8 cellular contexts compared by ENCODE assay signal in the genomic region with DNA sequence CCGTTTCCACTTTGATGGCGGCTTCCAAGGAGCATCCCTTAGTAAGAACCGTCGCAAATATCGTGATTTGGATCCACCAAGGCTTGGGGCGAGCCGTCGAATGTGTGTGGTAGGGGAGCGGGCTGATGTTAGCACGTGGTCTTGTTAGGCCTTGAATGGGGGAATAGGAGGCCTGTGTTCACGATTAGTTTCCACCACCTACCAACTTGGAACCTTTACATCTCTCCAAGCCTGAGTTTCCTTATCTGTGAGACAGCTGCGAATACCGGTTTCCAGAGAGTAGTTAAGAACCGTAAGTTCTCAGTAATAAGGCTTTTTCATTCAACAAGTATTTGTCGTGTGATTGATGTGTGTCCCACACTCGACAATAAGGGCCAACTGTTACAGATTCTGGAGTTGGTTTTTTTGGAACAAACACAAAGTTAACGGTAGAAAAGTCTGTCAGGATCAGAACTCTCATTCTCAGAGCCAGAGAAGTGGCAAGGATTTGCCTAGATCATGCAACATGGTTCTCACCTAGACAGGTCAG. TPM values are rescaled to one million over a fixed set of nuclear protein-coding genes. Genes with fewer than 3 reads are reported as not detected.
DNase-seq lines count a peak whose midpoint lies in the region; ATAC-seq and TF ChIP-seq lines count a peak whose summit lies in the region.

No MANE protein-coding gene starts in this region.

- intact Hi-C loops in adrenal gland (cut with DNase I) = no loop called here

- POLR2A ChIA-PET in HEK293T (lab: Yijun Ruan, JAX) = interaction anchor here (0.9 to 1.4 kb wide), 2 partner anchors 18 to 22 kb away, joined by 3 to 4 read pairs; partner anchors contain the start of gene GPATCH3

- no peak for TF ChIP-seq POLR2A in adrenal gland (IDR thresholded peaks at IDR 0.05)

- WGBS in adrenal gland, 4 donors = 6 to 34% (median 10%) methylated on average over 6 to 17 of the region's 17 CpGs
- 22% methylated on average over 17 of the region's 17 CpGs for WGBS in thymus

- CTCF ChIA-PET in HEK293T (lab: Yijun Ruan, JAX) = no interaction called here

- peak; percentile 2 for ATAC-seq in left lobe of liver

- H3K9me3 ChIP-seq in adrenal gland (replicated peaks in 1 of 3) (no peaks in the 10 kb centered on the region), thymus (ENCODE audit: control insufficient read depth) (no peaks in the 10 kb centered on the region)

- H3K27ac ChIP-seq in adrenal gland (peak overlapping the region; percentile 29 to 93 (median 88)), thymus (ENCODE audit: low read depth) (peak overlapping the region; percentile 91)

- TF ChIP-seq CTCF in AG09309 (IDR thresholded peaks at IDR 0.05; ENCODE audit: control insufficient read depth, insufficient read depth, low read depth, low read length, missing control alignments) (no peak), adrenal gland (IDR thresholded peaks at IDR 0.05) (no peak)

- peaks cover 0 to 32% of the 10 kb centered on the region in 2 donors for H3K36me3 ChIP-seq in adrenal gland (replicated peaks in 1 of 2)
- peaks cover 27% of the 10 kb centered on the region for H3K36me3 ChIP-seq in thymus (ENCODE audit: control insufficient read depth, insufficient read depth)

- H3K27me3 ChIP-seq in adrenal gland (no peaks in the 10 kb centered on the region), thymus (ENCODE audit: control insufficient read depth, insufficient read depth) (no peaks in the 10 kb centered on the region)

- peaks cover 17 to 33% of the 10 kb centered on the region in 2 donors for H3K4me1 ChIP-seq in adrenal gland (replicated peaks in 1 of 2)
- peaks cover 15% of the 10 kb centered on the region for H3K4me1 ChIP-seq in thymus (ENCODE audit: control insufficient read depth, insufficient read depth, low read length)

- H3K4me3 ChIP-seq in AG09309 (ENCODE audit: control insufficient read depth, low read depth, low read length) = peak overlapping the region; percentile 66
- H3K4me3 ChIP-seq in adrenal gland = peak overlapping the region; percentile 20 to 77 (median 60)
- H3K4me3 ChIP-seq in thymus (ENCODE audit: low read length) = peak overlapping the region; percentile 87

- no peak for DNase-seq in AG09309 (ENCODE audit: low read depth)
- DNase-seq in HEK293T (ENCODE audit: extremely low spot score) = no peak
- peak in 1 of 7 donors; percentile 30 for DNase-seq in adrenal gland
- no peak for DNase-seq in left lobe of liver (ENCODE audit: low spot score)
- DNase-seq in SHP77 treated with DMSO at 0.1 percent for 48 hours (lab: John Stamatoyannopoulos, UW) = no peak
- no peak for DNase-seq in hippocampal formation (lab: John Stamatoyannopoulos, UW)
- no peak for DNase-seq in NCI-H1694 treated with DMSO at 0.1 percent for 48 hours (lab: John Stamatoyannopoulos, UW)

TF ChIP-seq in HEK293T, 16 proteins besides CTCF, POLR2A, EP300 and RAD21:
- TF ChIP-seq L3MBTL2 (conservative IDR thresholded peaks at IDR 0.05) (peak; percentile 94), FOXM1 (IDR thresholded peaks at IDR 0.05; ENCODE audit: borderline replicate concordance) (no peak), FOXK2 (IDR thresholded peaks at IDR 0.05) (no peak), HDGF (IDR thresholded peaks at IDR 0.05; ENCODE audit: borderline replicate concordance) (no peak)
- TF ChIP-seq, protein P1, sequence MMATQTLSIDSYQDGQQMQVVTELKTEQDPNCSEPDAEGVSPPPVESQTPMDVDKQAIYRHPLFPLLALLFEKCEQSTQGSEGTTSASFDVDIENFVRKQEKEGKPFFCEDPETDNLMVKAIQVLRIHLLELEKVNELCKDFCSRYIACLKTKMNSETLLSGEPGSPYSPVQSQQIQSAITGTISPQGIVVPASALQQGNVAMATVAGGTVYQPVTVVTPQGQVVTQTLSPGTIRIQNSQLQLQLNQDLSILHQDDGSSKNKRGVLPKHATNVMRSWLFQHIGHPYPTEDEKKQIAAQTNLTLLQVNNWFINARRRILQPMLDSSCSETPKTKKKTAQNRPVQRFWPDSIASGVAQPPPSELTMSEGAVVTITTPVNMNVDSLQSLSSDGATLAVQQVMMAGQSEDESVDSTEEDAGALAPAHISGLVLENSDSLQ (IDR thresholded peaks at IDR 0.05) = no peak

RNA-seq across cellular contexts. Expression of gene NUDC, which starts 0.7 kb away (rescaled TPM):
- total RNA-seq in adrenal gland (100 to 1,000 TPM in 4 of 8 donors, 10 to 100 TPM in 4; 63.3 to 232 (median 101) TPM), left lobe of liver (43.2 TPM)
- polyA plus RNA-seq in adrenal gland (100 to 1,000 TPM in 1 of 3 donors, 10 to 100 TPM in 2; 66.6 to 257 (median 88.1) TPM), thymus (48.1 TPM)

RNA-seq across cellular contexts. Expression of gene NR0B2, which starts 8.5 kb away (rescaled TPM):
- total RNA-seq in adrenal gland (10 to 100 TPM in 6 of 8 donors, 1 to 10 TPM in 2; 7.1 to 62.7 (median 14.9) TPM), left lobe of liver (79.2 TPM)
- polyA plus RNA-seq in adrenal gland (1 to 10 TPM; 7.6 to 8.3 (median 8.0) TPM), thymus (0.18 TPM)

RNA-seq across cellular contexts. Expression of gene GPATCH3, which starts 22.0 kb away (rescaled TPM):
- total RNA-seq in adrenal gland = 10 to 100 TPM; 10.8 to 22.2 (median 14.9) TPM
- polyA plus RNA-seq in adrenal gland = 10 to 100 TPM in 2 of 3 donors, 1 to 10 TPM in 1; 9.2 to 36.7 (median 22.1) TPM
- total RNA-seq in left lobe of liver = 7.1 TPM
- polyA plus RNA-seq in thymus = 15.8 TPM

RNA-seq across cellular contexts. Expression of gene GPN2, which starts 32.2 kb away (rescaled TPM):
- total RNA-seq in adrenal gland = 10 to 100 TPM; 17.2 to 50.7 (median 35.0) TPM
- 10 to 100 TPM; 17.4 to 35.0 (median 19.1) TPM for polyA plus RNA-seq in adrenal gland
- total RNA-seq in left lobe of liver = 15.9 TPM
- polyA plus RNA-seq in thymus = 17.9 TPM

RNA-seq across cellular contexts. Expression of gene KDF1, which starts 38.0 kb away (rescaled TPM):
- total RNA-seq in adrenal gland (1 to 10 TPM in 6 of 8 donors, under 1 TPM in 2; 0.53 to 4.0 (median 1.5) TPM), left lobe of liver (2.9 TPM)
- polyA plus RNA-seq in adrenal gland (under 1 TPM; 0.15 to 0.56 (median 0.54) TPM), thymus (6.8 TPM)
